ENCODE assay signal across 2 cellular contexts in genomic region chr17:27445971-27446370, GRCh38.
TF ChIP-seq lines count a peak whose summit lies in the region.

No MANE protein-coding gene starts in this region.

TF ChIP-seq in IMR-90, 13 proteins besides CTCF, POLR2A, EP300 and RAD21:
- no peak for TF ChIP-seq NFE2L2 (IDR thresholded peaks at IDR 0.05; ENCODE audit: low read depth, low read length)
- no peak for TF ChIP-seq BHLHE40 (IDR thresholded peaks at IDR 0.05; ENCODE audit: low read depth, low read length)
- TF ChIP-seq CEBPB (IDR thresholded peaks at IDR 0.05; ENCODE audit: low read depth, low read length): no peak
- TF ChIP-seq MAZ (IDR thresholded peaks at IDR 0.05; ENCODE audit: borderline replicate concordance, low read depth, low read length): no peak
- TF ChIP-seq FOS (IDR thresholded peaks at IDR 0.05; ENCODE audit: low read depth, low read length): no peak
- no peak for TF ChIP-seq ELK1 (IDR thresholded peaks at IDR 0.05; ENCODE audit: borderline replicate concordance, low read depth, low read length)
- TF ChIP-seq USF2 (IDR thresholded peaks at IDR 0.05; ENCODE audit: low read depth, low read length): no peak
- no peak for TF ChIP-seq SMC3 (IDR thresholded peaks at IDR 0.05; ENCODE audit: low read depth, low read length)
- no peak for TF ChIP-seq MAFK (IDR thresholded peaks at IDR 0.05; ENCODE audit: low read depth, low read length)
- TF ChIP-seq MXI1 (IDR thresholded peaks at IDR 0.05; ENCODE audit: borderline replicate concordance, low read depth, low read length): no peak
- no peak for TF ChIP-seq RFX5 (IDR thresholded peaks at IDR 0.05; ENCODE audit: low read depth, low read length)
- TF ChIP-seq CHD1 (IDR thresholded peaks at IDR 0.05; ENCODE audit: low read depth, low read length): no peak
- TF ChIP-seq RCOR1 (IDR thresholded peaks at IDR 0.05; ENCODE audit: insufficient replicate concordance, low read length): no peak

TF ChIP-seq in K562, 482 proteins besides CTCF, POLR2A, EP300 and RAD21:
- TF ChIP-seq TBL1XR1 (IDR thresholded peaks at IDR 0.05; ENCODE audit: low read length in 2 of 2) (no peak), ZNF512 (tag; IDR thresholded peaks at IDR 0.05) (peak; percentile 86), PHB (CRISPR knock-in tag; IDR thresholded peaks at IDR 0.05) (no peak), ZNF764 (CRISPR knock-in tag; IDR thresholded peaks at IDR 0.05; ENCODE audit: low read depth) (no peak), DACH1 (IDR thresholded peaks at IDR 0.05; ENCODE audit: partially characterized antibody) (no peak), ZNF717 (CRISPR knock-in tag; IDR thresholded peaks at IDR 0.05) (no peak), TGIF2 (CRISPR knock-in tag; IDR thresholded peaks at IDR 0.05) (no peak)
